Comparison of ENCODE assay signal across 13 cellular contexts in genomic region chr10:129962092-129962494, GRCh38. TPM values are rescaled to one million over a fixed set of nuclear protein-coding genes. Genes with fewer than 3 reads are reported as not detected.
DNase-seq lines count a peak whose midpoint lies in the region; ATAC-seq lines count a peak whose summit lies in the region.
"Had no signal": no experiment of that assay in that cellular context is flagged by ENCODE, and none has a peak within 500 bp of the region (broad histone marks: within the 10 kb centered on the region; RNA-seq: fewer than 3 reads in every experiment).

No MANE protein-coding gene starts in this region.

- ATAC-seq in stimulated activated naive CD8-positive, alpha-beta T cell treated with anti-CD3 and anti-CD28 coated beads, Interleukin-15, amount 100 ng/mL, for 72 hours = no peak
- no peak for ATAC-seq in stimulated activated naive CD8-positive, alpha-beta T cell treated with anti-CD3 and anti-CD28 coated beads, Interleukin-15, Interleukin-2, amounts not matched to agents 100 U/mL and 50 U/mL, for 24 hours
- ATAC-seq in activated T-helper 17 cell treated with anti-CD3 and anti-CD28 coated beads, Interleukin-2, amount 50 U/mL, for 72 hours (replicated peaks) = no peak
- ATAC-seq in naive thymus-derived CD8-positive, alpha-beta T cell = no peak

- H3K4me3 Mint-ChIP-seq in stimulated activated naive CD8-positive, alpha-beta T cell treated with anti-CD3 and anti-CD28 coated beads, Interleukin-15, amount 100 ng/mL, for 72 hours = peak overlapping the region; percentile 62 to 89
- H3K4me3 Mint-ChIP-seq in activated T-helper 17 cell treated with anti-CD3 and anti-CD28 coated beads, Interleukin-2, amount 50 U/mL, for 72 hours = peak overlapping the region; percentile 51
- peak overlapping the region in 8 of 10 donors; percentile 41 to 85 (median 81) for H3K4me3 Mint-ChIP-seq in naive thymus-derived CD8-positive, alpha-beta T cell

- no peak for DNase-seq in stimulated activated naive CD8-positive, alpha-beta T cell treated with anti-CD3 and anti-CD28 coated beads, Interleukin-15, amount 100 ng/mL, for 72 hours
- no peak for DNase-seq in stimulated activated naive CD8-positive, alpha-beta T cell treated with anti-CD3 and anti-CD28 coated beads, Interleukin-15, Interleukin-2, amounts not matched to agents 100 U/mL and 50 U/mL, for 24 hours
- no peak for DNase-seq in naive thymus-derived CD8-positive, alpha-beta T cell
- DNase-seq in AG08395 (ENCODE audit: low spot score) (no peak), NCI-H1105 treated with DMSO at 0.1 percent for 48 hours (lab: John Stamatoyannopoulos, UW) (no peak), DMS53 (lab: John Stamatoyannopoulos, UW) (no peak)
- no peak for DNase-seq in stimulated activated CD4-positive, alpha-beta T cell treated with anti-CD3 and anti-CD28 coated beads, Interleukin-1b, Interleukin-23, amount 100 ng/mL, for 48 hours
- DNase-seq: Caco-2, H9, NCI-H2081, nucleus accumbens, SIG-M5 had no signal

- H3K27me3 Mint-ChIP-seq in stimulated activated naive CD8-positive, alpha-beta T cell treated with anti-CD3 and anti-CD28 coated beads, Interleukin-15, amount 100 ng/mL, for 72 hours = peaks cover 92% of the 10 kb centered on the region
- H3K27me3 Mint-ChIP-seq in activated T-helper 17 cell treated with anti-CD3 and anti-CD28 coated beads, Interleukin-2, amount 50 U/mL, for 72 hours = peaks cover 52% of the 10 kb centered on the region
- peaks cover 47 to 78% (median 59%) of the 10 kb centered on the region in 5 donors for H3K27me3 Mint-ChIP-seq in naive thymus-derived CD8-positive, alpha-beta T cell

- peaks cover 24% of the 10 kb centered on the region for H3K36me3 Mint-ChIP-seq in activated T-helper 17 cell treated with anti-CD3 and anti-CD28 coated beads, Interleukin-2, amount 50 U/mL, for 72 hours (ENCODE audit: low read depth)
- H3K36me3 Mint-ChIP-seq in naive thymus-derived CD8-positive, alpha-beta T cell = peaks cover 4 to 8% (median 6%) of the 10 kb centered on the region in 3 donors

- H3K9me3 Mint-ChIP-seq in stimulated activated naive CD8-positive, alpha-beta T cell treated with anti-CD3 and anti-CD28 coated beads, Interleukin-15, amount 100 ng/mL, for 72 hours = no peaks in the 10 kb centered on the region
- no peaks in the 10 kb centered on the region for H3K9me3 Mint-ChIP-seq in activated T-helper 17 cell treated with anti-CD3 and anti-CD28 coated beads, Interleukin-2, amount 50 U/mL, for 72 hours
- peaks cover 0 to 30% (median 4%) of the 10 kb centered on the region in 9 donors for H3K9me3 Mint-ChIP-seq in naive thymus-derived CD8-positive, alpha-beta T cell

- POLR2A ChIA-PET in naive thymus-derived CD8-positive, alpha-beta T cell (lab: Charles Lee) = no interaction called here

- H3K27ac Mint-ChIP-seq in stimulated activated naive CD8-positive, alpha-beta T cell treated with anti-CD3 and anti-CD28 coated beads, Interleukin-15, amount 100 ng/mL, for 72 hours = no peak overlapping the region
- H3K27ac Mint-ChIP-seq in activated T-helper 17 cell treated with anti-CD3 and anti-CD28 coated beads, Interleukin-2, amount 50 U/mL, for 72 hours = no peak overlapping the region
- H3K27ac Mint-ChIP-seq in naive thymus-derived CD8-positive, alpha-beta T cell = no peak overlapping the region
- H3K27ac Mint-ChIP-seq: H9 had no signal

- H3K4me1 Mint-ChIP-seq in stimulated activated naive CD8-positive, alpha-beta T cell treated with anti-CD3 and anti-CD28 coated beads, Interleukin-15, amount 100 ng/mL, for 72 hours = peaks cover 39% of the 10 kb centered on the region
- peaks cover 5% of the 10 kb centered on the region for H3K4me1 Mint-ChIP-seq in activated T-helper 17 cell treated with anti-CD3 and anti-CD28 coated beads, Interleukin-2, amount 50 U/mL, for 72 hours
- H3K4me1 Mint-ChIP-seq in naive thymus-derived CD8-positive, alpha-beta T cell = peaks cover 12 to 38% (median 32%) of the 10 kb centered on the region in 4 donors

RNA-seq across cellular contexts. Expression of gene EBF3, which starts 2.0 kb away (rescaled TPM):
- total RNA-seq in activated T-helper 17 cell treated with anti-CD3 and anti-CD28 coated beads, Interleukin-2, amount 50 U/mL, for 72 hours = not detected
- total RNA-seq in naive thymus-derived CD8-positive, alpha-beta T cell = not detected
- polyA plus RNA-seq in naive thymus-derived CD8-positive, alpha-beta T cell = not detected
